8 cellular contexts compared by ENCODE assay signal in genomic region chr1:94045465-94046056, GRCh38.
DNase-seq lines count a peak whose midpoint lies in the region; ATAC-seq and TF ChIP-seq lines count a peak whose summit lies in the region.

No MANE protein-coding gene starts in this region.

- no peak overlapping the region for H3K27ac Mint-ChIP-seq in activated T-helper 1 cell treated with anti-CD3 and anti-CD28 coated beads, Interleukin-12 subunit alpha, Interleukin-12 subunit beta, Interleukin-2, Interleukin-4 antibody, amounts not matched to agents 30 ng/mL and 10 ng/mL and 1 ng/mL, durations not matched to agents 14 hours and 24 hours and 36 hours
- H3K27ac Mint-ChIP-seq in natural killer cell treated with Interleukin-12 subunit alpha and Interleukin-12 subunit beta and Interleukin-15 and Interleukin-18, amount 100 ng/mL, for 72 hours: no peak overlapping the region

- intact Hi-C loops in activated T-helper 1 cell treated with anti-CD3 and anti-CD28 coated beads, Interleukin-12 subunit alpha, Interleukin-12 subunit beta, Interleukin-2, Interleukin-4 antibody, amounts not matched to agents 30 ng/mL and 10 ng/mL and 1 ng/mL, durations not matched to agents 14 hours and 24 hours and 36 hours (cut with micrococcal nuclease): loop anchor here (1.0 kb wide), 1 partner anchor 291 kb away; no protein-coding TSS in a partner anchor

- peak; percentile 37 for DNase-seq in NCI-H526 treated with DMSO at 0.1 percent for 48 hours (lab: John Stamatoyannopoulos, UW)
- no peak for DNase-seq in activated T-helper 1 cell treated with anti-CD3 and anti-CD28 coated beads, Interleukin-12 subunit alpha, Interleukin-12 subunit beta, Interleukin-2, Interleukin-4 antibody, amounts not matched to agents 30 ng/mL and 10 ng/mL and 1 ng/mL, durations not matched to agents 14 hours and 24 hours and 36 hours (ENCODE audit: low spot score)
- peak; percentile 87 to 96 for DNase-seq in foreskin keratinocyte
- no peak for DNase-seq in natural killer cell treated with Interleukin-12 subunit alpha and Interleukin-12 subunit beta and Interleukin-15 and Interleukin-18, amount 100 ng/mL, for 72 hours (ENCODE audit: low spot score)
- peak; percentile 91 to 95 for DNase-seq in tibial nerve (ENCODE audit: low spot score in 2 of 2)
- no peak for DNase-seq in GF-D8 (lab: John Stamatoyannopoulos, UW)

- peak overlapping the region; percentile 54 for H3K4me3 Mint-ChIP-seq in activated T-helper 1 cell treated with anti-CD3 and anti-CD28 coated beads, Interleukin-12 subunit alpha, Interleukin-12 subunit beta, Interleukin-2, Interleukin-4 antibody, amounts not matched to agents 30 ng/mL and 10 ng/mL and 1 ng/mL, durations not matched to agents 14 hours and 24 hours and 36 hours
- H3K4me3 Mint-ChIP-seq in natural killer cell treated with Interleukin-12 subunit alpha and Interleukin-12 subunit beta and Interleukin-15 and Interleukin-18, amount 100 ng/mL, for 72 hours: peak overlapping the region; percentile 49

- no peak overlapping the region for H3K27ac ChIP-seq in BLaER1
- no peak overlapping the region for H3K27ac ChIP-seq in foreskin keratinocyte
- H3K27ac ChIP-seq in tibial nerve: peak overlapping the region; percentile 23 to 88 (median 71)

- H3K4me3 ChIP-seq in BLaER1 (0 out of 2 replicates have a peak overlapping the region, but pooled peaks have one; percentile 26), tibial nerve (peak overlapping the region in 2 of 4 donors; percentile 7 to 10)

- H3K4me2 ChIP-seq in BLaER1: peak overlapping the region; percentile 57

- peak; percentile 89 for TF ChIP-seq CTCF in foreskin keratinocyte (conservative IDR thresholded peaks at IDR 0.05)
- TF ChIP-seq CTCF in tibial nerve (IDR thresholded peaks at IDR 0.05): peak; percentile 43 to 91 (median 73)

- no peaks in the 10 kb centered on the region for H3K36me3 ChIP-seq in BLaER1
- H3K36me3 ChIP-seq in tibial nerve: no peaks in the 10 kb centered on the region

- H3K36me3 Mint-ChIP-seq in activated T-helper 1 cell treated with anti-CD3 and anti-CD28 coated beads, Interleukin-12 subunit alpha, Interleukin-12 subunit beta, Interleukin-2, Interleukin-4 antibody, amounts not matched to agents 30 ng/mL and 10 ng/mL and 1 ng/mL, durations not matched to agents 14 hours and 24 hours and 36 hours (ENCODE audit: low read depth): no peaks in the 10 kb centered on the region
- H3K36me3 Mint-ChIP-seq in natural killer cell treated with Interleukin-12 subunit alpha and Interleukin-12 subunit beta and Interleukin-15 and Interleukin-18, amount 100 ng/mL, for 72 hours: no peaks in the 10 kb centered on the region

- peaks cover 6% of the 10 kb centered on the region for H3K27me3 Mint-ChIP-seq in activated T-helper 1 cell treated with anti-CD3 and anti-CD28 coated beads, Interleukin-12 subunit alpha, Interleukin-12 subunit beta, Interleukin-2, Interleukin-4 antibody, amounts not matched to agents 30 ng/mL and 10 ng/mL and 1 ng/mL, durations not matched to agents 14 hours and 24 hours and 36 hours (ENCODE audit: insufficient read depth)
- peaks cover 0 to 7% of the 10 kb centered on the region in 2 donors for H3K27me3 Mint-ChIP-seq in natural killer cell treated with Interleukin-12 subunit alpha and Interleukin-12 subunit beta and Interleukin-15 and Interleukin-18, amount 100 ng/mL, for 72 hours

- H3K4me1 ChIP-seq in BLaER1 (peaks cover 23% of the 10 kb centered on the region), foreskin keratinocyte (peaks cover 6% of the 10 kb centered on the region), tibial nerve (peaks cover 3 to 66% (median 24%) of the 10 kb centered on the region in 4 donors)

- H3K4me1 Mint-ChIP-seq in activated T-helper 1 cell treated with anti-CD3 and anti-CD28 coated beads, Interleukin-12 subunit alpha, Interleukin-12 subunit beta, Interleukin-2, Interleukin-4 antibody, amounts not matched to agents 30 ng/mL and 10 ng/mL and 1 ng/mL, durations not matched to agents 14 hours and 24 hours and 36 hours (ENCODE audit: low read depth): peaks cover 5% of the 10 kb centered on the region
- H3K4me1 Mint-ChIP-seq in natural killer cell treated with Interleukin-12 subunit alpha and Interleukin-12 subunit beta and Interleukin-15 and Interleukin-18, amount 100 ng/mL, for 72 hours (ENCODE audit: low read depth in 2 of 2): peaks cover 0 to 5% of the 10 kb centered on the region in 2 donors

- H3K27me3 ChIP-seq in BLaER1: no peaks in the 10 kb centered on the region
- H3K27me3 ChIP-seq in foreskin keratinocyte: no peaks in the 10 kb centered on the region
- no peaks in the 10 kb centered on the region for H3K27me3 ChIP-seq in tibial nerve

- no peaks in the 10 kb centered on the region for H4K20me1 ChIP-seq in BLaER1

- no peak overlapping the region for H3K9ac ChIP-seq in BLaER1

- no peak for TF ChIP-seq POLR2A in tibial nerve (IDR thresholded peaks at IDR 0.05)

- peak; percentile 49 for ATAC-seq in GM21619 (IDR thresholded peaks at IDR 0.05; ENCODE audit: unreplicated experiment)
- peak; percentile 95 for ATAC-seq in foreskin keratinocyte
- peak; percentile 37 to 69 for ATAC-seq in natural killer cell treated with Interleukin-12 subunit alpha and Interleukin-12 subunit beta and Interleukin-15 and Interleukin-18, amount 100 ng/mL, for 72 hours

- 10 to 15% methylated on average over 22 of the region's 22 CpGs for WGBS in tibial nerve, 2 donors

- TF ChIP-seq EP300 in tibial nerve (IDR thresholded peaks at IDR 0.05): peak; percentile 50 to 87

- no peaks in the 10 kb centered on the region for H3K9me3 Mint-ChIP-seq in activated T-helper 1 cell treated with anti-CD3 and anti-CD28 coated beads, Interleukin-12 subunit alpha, Interleukin-12 subunit beta, Interleukin-2, Interleukin-4 antibody, amounts not matched to agents 30 ng/mL and 10 ng/mL and 1 ng/mL, durations not matched to agents 14 hours and 24 hours and 36 hours
- H3K9me3 Mint-ChIP-seq in natural killer cell treated with Interleukin-12 subunit alpha and Interleukin-12 subunit beta and Interleukin-15 and Interleukin-18, amount 100 ng/mL, for 72 hours: no peaks in the 10 kb centered on the region

- H3K9me3 ChIP-seq in BLaER1 (no peaks in the 10 kb centered on the region), tibial nerve (no peaks in the 10 kb centered on the region)

Comparison
In these comparisons a context has a peak if more than half of its experiments do, and no peak if none do; other contexts are left out.
1. H3K27ac ChIP-seq: peak in tibial nerve (4 of 4); none in BLaER1 (single experiment) and foreskin keratinocyte (single experiment).
2. DNase-seq: peak in NCI-H526 treated with DMSO at 0.1 percent for 48 hours (single experiment), foreskin keratinocyte (2 of 2) and tibial nerve (2 of 2); none in activated T-helper 1 cell treated with anti-CD3 and anti-CD28 coated beads, Interleukin-12 subunit alpha, Interleukin-12 subunit beta, Interleukin-2, Interleukin-4 antibody, amounts not matched to agents 30 ng/mL and 10 ng/mL and 1 ng/mL, durations not matched to agents 14 hours and 24 hours and 36 hours (single experiment), natural killer cell treated with Interleukin-12 subunit alpha and Interleukin-12 subunit beta and Interleukin-15 and Interleukin-18, amount 100 ng/mL, for 72 hours (single experiment) and GF-D8 (single experiment).
3. Peak in every context shown above with its lines, with median percentiles within 50 percentile points of each other: ATAC-seq.